ENCODE assay signal across 25 cellular contexts in the genomic region with DNA sequence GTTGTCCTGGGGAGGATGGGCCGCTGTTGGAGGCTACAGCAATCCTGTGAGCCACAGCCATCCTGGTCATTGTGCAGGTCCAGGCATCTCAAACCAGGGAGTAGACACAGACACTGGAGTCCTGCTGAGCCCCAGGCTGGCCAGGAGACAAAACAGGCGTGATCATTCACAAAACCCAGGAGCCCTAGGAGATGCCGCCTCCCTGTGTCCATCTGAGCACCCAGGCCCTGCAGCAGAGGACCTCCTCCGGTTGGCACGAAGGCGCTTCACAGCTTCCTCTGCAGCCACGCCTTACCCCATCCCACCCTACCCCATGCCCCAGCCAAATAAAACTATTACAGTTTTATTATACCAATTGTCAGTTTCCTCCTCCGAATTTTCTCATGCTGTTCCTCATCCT.
"Had no signal": no experiment of that assay in that cellular context is flagged by ENCODE, and none has a peak within 500 bp of the region (broad histone marks: within the 10 kb centered on the region; RNA-seq: fewer than 3 reads in every experiment).

No MANE protein-coding gene starts in this region.

- ATAC-seq: activated T-cell treated with anti-CD3 and anti-CD28 coated beads, Interleukin-2, amount 50 U/mL, for 72 hours; left lobe of liver; stimulated activated effector memory CD8-positive, alpha-beta T cell treated with anti-CD3 and anti-CD28 coated beads, Interleukin-12 subunit alpha, Interleukin-12 subunit beta, amount 100 ng/mL, for 72 hours had no signal

- H3K4me3 Mint-ChIP-seq: activated CD4-positive, alpha-beta memory T cell treated with anti-CD3 and anti-CD28 coated beads for 36 hours; activated naive CD4-positive, alpha-beta T cell treated with anti-CD3 and anti-CD28 coated beads, Interleukin-2, amount 10 ng/mL, durations not matched to agents 7 days and 5 days; activated T-cell treated with anti-CD3 and anti-CD28 coated beads, Interleukin-2, amount 50 U/mL, for 72 hours; stimulated activated effector memory CD8-positive, alpha-beta T cell treated with anti-CD3 and anti-CD28 coated beads, Interleukin-12 subunit alpha, Interleukin-12 subunit beta, amount 100 ng/mL, for 72 hours had no signal

- H3K36me3 ChIP-seq: lower lobe of right lung, right lobe of liver, vagina had no signal

- DNase-seq: activated CD4-positive, alpha-beta memory T cell treated with anti-CD3 and anti-CD28 coated beads for 36 hours; activated CD4-positive, alpha-beta T cell treated with anti-CD3 and anti-CD28 coated beads for 4 hours; activated CD4-positive, CD25-positive, alpha-beta regulatory T cell; activated effector memory CD4-positive, alpha-beta T cell treated with anti-CD3 and anti-CD28 coated beads, Interleukin-2, amount 50 U/mL, for 16 hours; activated naive CD4-positive, alpha-beta T cell treated with anti-CD3 and anti-CD28 coated beads, Interleukin-2, amount 10 ng/mL, durations not matched to agents 7 days and 5 days; activated T-cell treated with anti-CD3 and anti-CD28 coated beads, Interleukin-2, amount 50 U/mL, for 72 hours; amygdala; cerebellar nuclear complex; cortex of kidney; foreskin fibroblast; kidney; lower lobe of right lung; mesendoderm; naive B cell; occipital lobe; right lobe of liver; stimulated activated CD4-positive, alpha-beta T cell treated with anti-CD3 and anti-CD28 coated beads, Interleukin-2, amount 100 ng/mL, for 24 hours; testis; trophoblast cell had no signal

- H3K27ac ChIP-seq: epithelial cell of prostate, lower lobe of right lung, right lobe of liver, testis, vagina had no signal

- H3K4me1 ChIP-seq: right lobe of liver, testis had no signal

- FAIRE-seq: bronchial epithelial cell, kidney had no signal

- H3K36me3 Mint-ChIP-seq: activated CD4-positive, alpha-beta memory T cell treated with anti-CD3 and anti-CD28 coated beads for 36 hours; naive B cell; stimulated activated effector memory CD8-positive, alpha-beta T cell treated with anti-CD3 and anti-CD28 coated beads, Interleukin-12 subunit alpha, Interleukin-12 subunit beta, amount 100 ng/mL, for 72 hours had no signal

- H3K9me3 ChIP-seq: lower lobe of right lung, right lobe of liver, testis, vagina had no signal

- H3K27ac Mint-ChIP-seq: activated CD4-positive, alpha-beta memory T cell treated with anti-CD3 and anti-CD28 coated beads for 36 hours; activated naive CD4-positive, alpha-beta T cell treated with anti-CD3 and anti-CD28 coated beads, Interleukin-2, amount 10 ng/mL, durations not matched to agents 7 days and 5 days; activated T-cell treated with anti-CD3 and anti-CD28 coated beads, Interleukin-2, amount 50 U/mL, for 72 hours; naive B cell; stimulated activated effector memory CD8-positive, alpha-beta T cell treated with anti-CD3 and anti-CD28 coated beads, Interleukin-12 subunit alpha, Interleukin-12 subunit beta, amount 100 ng/mL, for 72 hours had no signal

- H3K27me3 ChIP-seq: right lobe of liver, testis, vagina had no signal

- H3K4me1 Mint-ChIP-seq: naive B cell had no signal

- H3K9me3 Mint-ChIP-seq: activated CD4-positive, alpha-beta memory T cell treated with anti-CD3 and anti-CD28 coated beads for 36 hours; activated naive CD4-positive, alpha-beta T cell treated with anti-CD3 and anti-CD28 coated beads, Interleukin-2, amount 10 ng/mL, durations not matched to agents 7 days and 5 days; activated T-cell treated with anti-CD3 and anti-CD28 coated beads, Interleukin-2, amount 50 U/mL, for 72 hours; stimulated activated effector memory CD8-positive, alpha-beta T cell treated with anti-CD3 and anti-CD28 coated beads, Interleukin-12 subunit alpha, Interleukin-12 subunit beta, amount 100 ng/mL, for 72 hours had no signal

- H3K4me3 ChIP-seq: lower lobe of right lung, right lobe of liver, skin epidermis, testis, vagina had no signal

- H3K27me3 Mint-ChIP-seq: activated CD4-positive, alpha-beta memory T cell treated with anti-CD3 and anti-CD28 coated beads for 36 hours had no signal
